39 cellular contexts compared by ENCODE assay signal in genomic region chr5:1235838-1236237, GRCh38. TPM values are rescaled to one million over a fixed set of nuclear protein-coding genes. Genes with fewer than 3 reads are reported as not detected.
"Had no signal": no experiment of that assay in that cellular context is flagged by ENCODE, and none has a peak within 500 bp of the region (broad histone marks: within the 10 kb centered on the region; RNA-seq: fewer than 3 reads in every experiment).

No MANE protein-coding gene starts in this region.

- H3K4me1 ChIP-seq: adrenal gland, ascending aorta, body of pancreas, breast epithelium had no signal

- FAIRE-seq: astrocyte, bronchial epithelial cell had no signal

- H3K4me3 ChIP-seq: adrenal gland, ascending aorta, body of pancreas, breast epithelium, cardiac muscle cell had no signal

- ATAC-seq: activated naive CD4-positive, alpha-beta T cell treated with anti-CD3 and anti-CD28 coated beads, Interleukin-2, amount 50 U/mL, for 72 hours; activated naive CD8-positive, alpha-beta T cell treated with anti-CD3 and anti-CD28 coated beads, Interleukin-2, amount 50 U/mL, for 24 hours; activated T-cell treated with anti-CD3 and anti-CD28 coated beads, Interleukin-2, amount 50 U/mL, for 4 hours; activated T-cell treated with anti-CD3 and anti-CD28 coated beads, Interleukin-2, amount 50 U/mL, for 72 hours; activated T-helper 17 cell treated with anti-CD3 and anti-CD28 coated beads, Interleukin-2, amount 50 U/mL, for 72 hours; body of pancreas had no signal

- DNase-seq: activated effector memory CD4-positive, alpha-beta T cell treated with anti-CD3 and anti-CD28 coated beads, Interleukin-2, amount 50 U/mL, for 16 hours; activated effector memory CD4-positive, alpha-beta T cell treated with Interleukin-2 at 50 U/mL for 16 hours; activated gamma-delta T cell; activated gamma-delta T cell treated with Interleukin-2 at 50 U/mL for 16 hours; activated naive CD4-positive, alpha-beta T cell; activated naive CD4-positive, alpha-beta T cell treated with anti-CD3 and anti-CD28 coated beads for 36 hours; activated naive CD4-positive, alpha-beta T cell treated with anti-CD3 and anti-CD28 coated beads, Interleukin-2, amount 10 ng/mL, durations not matched to agents 7 days and 5 days; activated naive CD4-positive, alpha-beta T cell treated with anti-CD3 and anti-CD28 coated beads, Interleukin-2, amount 50 U/mL, for 16 hours; activated naive CD4-positive, alpha-beta T cell treated with Interleukin-2 at 50 U/mL for 16 hours; activated naive CD8-positive, alpha-beta T cell treated with anti-CD3 and anti-CD28 coated beads for 36 hours; activated naive CD8-positive, alpha-beta T cell treated with anti-CD3 and anti-CD28 coated beads, Interleukin-2, amount 10 ng/mL, durations not matched to agents 7 days and 5 days; activated naive CD8-positive, alpha-beta T cell treated with anti-CD3 and anti-CD28 coated beads, Interleukin-2, amount 50 U/mL, for 24 hours; activated T-cell treated with anti-CD3 and anti-CD28 coated beads, Interleukin-2, amount 50 U/mL, for 24 hours; activated T-cell treated with anti-CD3 and anti-CD28 coated beads, Interleukin-2, amount 50 U/mL, for 4 hours; activated T-cell treated with anti-CD3 and anti-CD28 coated beads, Interleukin-2, amount 50 U/mL, for 48 hours; activated T-cell treated with anti-CD3 and anti-CD28 coated beads, Interleukin-2, amount 50 U/mL, for 72 hours; adrenal gland; amniotic stem cell; amygdala; anterior cingulate cortex; aorta; body of pancreas; brain microvascular endothelial cell; caudate nucleus; central memory CD4-positive, alpha-beta T cell; cerebellar nuclear complex had no signal

- H3K9me3 ChIP-seq: adrenal gland had no signal

- H3K27me3 ChIP-seq: adrenal gland, ascending aorta, body of pancreas, brain microvascular endothelial cell, cardiac muscle cell had no signal

- H3K36me3 ChIP-seq: adrenal gland, ascending aorta, brain microvascular endothelial cell, breast epithelium, cardiac muscle cell had no signal

- H3K27ac ChIP-seq: adrenal gland, ascending aorta, body of pancreas, brain microvascular endothelial cell, breast epithelium, cardiac muscle cell had no signal

RNA-seq across cellular contexts. Expression of gene SLC6A18, which starts 10.7 kb away (rescaled TPM):
- total RNA-seq: activated naive CD4-positive, alpha-beta T cell treated with anti-CD3 and anti-CD28 coated beads for 36 hours; activated naive CD4-positive, alpha-beta T cell treated with anti-CD3 and anti-CD28 coated beads, Interleukin-2, amount 50 U/mL, for 72 hours; activated naive CD8-positive, alpha-beta T cell treated with anti-CD3 and anti-CD28 coated beads for 36 hours; activated naive CD8-positive, alpha-beta T cell treated with anti-CD3 and anti-CD28 coated beads, Interleukin-2, amount 10 ng/mL, durations not matched to agents 7 days and 5 days; activated T-cell treated with anti-CD3 and anti-CD28 coated beads, Interleukin-2, amount 50 U/mL, for 4 hours; activated T-cell treated with anti-CD3 and anti-CD28 coated beads, Interleukin-2, amount 50 U/mL, for 72 hours; activated T-helper 1 cell treated with anti-CD3 and anti-CD28 coated beads, Interleukin-12 subunit alpha, Interleukin-12 subunit beta, Interleukin-2, Interleukin-4 antibody, amounts not matched to agents 30 ng/mL and 10 ng/mL and 1 ng/mL, durations not matched to agents 14 hours and 24 hours and 36 hours; activated T-helper 17 cell treated with anti-CD3 and anti-CD28 coated beads, Interleukin-2, amount 50 U/mL, for 72 hours; activated T-helper 2 cell treated with anti-CD3 and anti-CD28 coated beads, Interferon-gamma antibody, Interleukin-2, Interleukin-4, amounts not matched to agents 10 μg/mL and 5 μg/mL and 100 μg/mL, durations not matched to agents 14 hours and 24 hours and 36 hours; adrenal gland; aorta; ascending aorta; astrocyte; body of pancreas; breast epithelium; bronchial epithelial cell; cardiac muscle cell; cardiac septum; cerebellum; chondrocyte had no signal
- polyA plus RNA-seq: adipose tissue, adrenal gland, aorta, cardiac muscle cell had no signal

RNA-seq across cellular contexts. Expression of gene SLC6A19, which starts 34.4 kb away (rescaled TPM):
- total RNA-seq: activated naive CD4-positive, alpha-beta T cell treated with anti-CD3 and anti-CD28 coated beads for 36 hours; activated naive CD4-positive, alpha-beta T cell treated with anti-CD3 and anti-CD28 coated beads, Interleukin-2, amount 50 U/mL, for 72 hours; activated naive CD8-positive, alpha-beta T cell treated with anti-CD3 and anti-CD28 coated beads for 36 hours; activated naive CD8-positive, alpha-beta T cell treated with anti-CD3 and anti-CD28 coated beads, Interleukin-2, amount 10 ng/mL, durations not matched to agents 7 days and 5 days; activated T-cell treated with anti-CD3 and anti-CD28 coated beads, Interleukin-2, amount 50 U/mL, for 72 hours; activated T-helper 1 cell treated with anti-CD3 and anti-CD28 coated beads, Interleukin-12 subunit alpha, Interleukin-12 subunit beta, Interleukin-2, Interleukin-4 antibody, amounts not matched to agents 30 ng/mL and 10 ng/mL and 1 ng/mL, durations not matched to agents 14 hours and 24 hours and 36 hours; activated T-helper 17 cell treated with anti-CD3 and anti-CD28 coated beads, Interleukin-2, amount 50 U/mL, for 72 hours; activated T-helper 2 cell treated with anti-CD3 and anti-CD28 coated beads, Interferon-gamma antibody, Interleukin-2, Interleukin-4, amounts not matched to agents 10 μg/mL and 5 μg/mL and 100 μg/mL, durations not matched to agents 14 hours and 24 hours and 36 hours; adrenal gland; ascending aorta; astrocyte; breast epithelium; bronchial epithelial cell; chondrocyte had no signal
- polyA plus RNA-seq: adrenal gland had no signal

RNA-seq across cellular contexts. Expression of gene TERT, which starts 59.0 kb away (rescaled TPM):
- total RNA-seq: aorta, ascending aorta, body of pancreas, bronchial epithelial cell, cardiac septum, cerebellum, chondrocyte had no signal
- polyA plus RNA-seq: adrenal gland, aorta, cardiac muscle cell had no signal
